1 cellular context compared by ENCODE assay signal in genomic region chr20:49541733-49542513, GRCh38.
TF ChIP-seq lines count a peak whose summit lies in the region.

No MANE protein-coding gene starts in this region.

TF ChIP-seq in K562, 482 proteins besides CTCF, POLR2A, EP300 and RAD21 (continued from another document and continues in another):
- TF ChIP-seq, protein P1, sequence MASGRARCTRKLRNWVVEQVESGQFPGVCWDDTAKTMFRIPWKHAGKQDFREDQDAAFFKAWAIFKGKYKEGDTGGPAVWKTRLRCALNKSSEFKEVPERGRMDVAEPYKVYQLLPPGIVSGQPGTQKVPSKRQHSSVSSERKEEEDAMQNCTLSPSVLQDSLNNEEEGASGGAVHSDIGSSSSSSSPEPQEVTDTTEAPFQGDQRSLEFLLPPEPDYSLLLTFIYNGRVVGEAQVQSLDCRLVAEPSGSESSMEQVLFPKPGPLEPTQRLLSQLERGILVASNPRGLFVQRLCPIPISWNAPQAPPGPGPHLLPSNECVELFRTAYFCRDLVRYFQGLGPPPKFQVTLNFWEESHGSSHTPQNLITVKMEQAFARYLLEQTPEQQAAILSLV (tag; IDR thresholded peaks at IDR 0.05): no peak
- TF ChIP-seq, protein P2, sequence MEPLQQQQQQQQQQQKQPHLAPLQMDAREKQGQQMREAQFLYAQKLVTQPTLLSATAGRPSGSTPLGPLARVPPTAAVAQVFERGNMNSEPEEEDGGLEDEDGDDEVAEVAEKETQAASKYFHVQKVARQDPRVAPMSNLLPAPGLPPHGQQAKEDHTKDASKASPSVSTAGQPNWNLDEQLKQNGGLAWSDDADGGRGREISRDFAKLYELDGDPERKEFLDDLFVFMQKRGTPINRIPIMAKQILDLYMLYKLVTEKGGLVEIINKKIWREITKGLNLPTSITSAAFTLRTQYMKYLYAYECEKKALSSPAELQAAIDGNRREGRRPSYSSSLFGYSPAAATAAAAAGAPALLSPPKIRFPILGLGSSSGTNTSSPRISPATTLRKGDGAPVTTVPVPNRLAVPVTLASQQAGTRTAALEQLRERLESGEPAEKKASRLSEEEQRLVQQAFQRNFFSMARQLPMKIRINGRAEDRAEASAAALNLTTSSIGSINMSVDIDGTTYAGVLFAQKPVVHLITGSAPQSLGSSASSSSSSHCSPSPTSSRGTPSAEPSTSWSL (CRISPR knock-in tag; IDR thresholded peaks at IDR 0.05; ENCODE audit: borderline replicate concordance): no peak
- TF ChIP-seq PURB (CRISPR knock-in tag; IDR thresholded peaks at IDR 0.05; ENCODE audit: low read depth) (no peak), ZNF280B (CRISPR knock-in tag; IDR thresholded peaks at IDR 0.05) (no peak), DNMT1 (IDR thresholded peaks at IDR 0.05) (no peak), GTF2B (IDR thresholded peaks at IDR 0.05; ENCODE audit: extremely low read depth, insufficient read length) (no peak), ZFX (CRISPR knock-in tag; IDR thresholded peaks at IDR 0.05) (no peak), ZKSCAN1 (IDR thresholded peaks at IDR 0.05; ENCODE audit: low read depth, low read length) (no peak), FOXA1 (IDR thresholded peaks at IDR 0.05; ENCODE audit: borderline replicate concordance) (no peak), ETV5 (CRISPR knock-in tag; IDR thresholded peaks at IDR 0.05; ENCODE audit: low read depth) (no peak), SOX6 (IDR thresholded peaks at IDR 0.05) (no peak), DDX20 (tag; IDR thresholded peaks at IDR 0.05; ENCODE audit: low read depth) (no peak), E4F1 (CRISPR knock-in tag; IDR thresholded peaks at IDR 0.05; ENCODE audit: borderline replicate concordance) (no peak), SRSF9 (IDR thresholded peaks at IDR 0.05; ENCODE audit: borderline replicate concordance, low read depth, low read length) (no peak), ZC3H4 (CRISPR knock-in tag; IDR thresholded peaks at IDR 0.05; ENCODE audit: borderline replicate concordance) (no peak), ZNF146 (CRISPR knock-in tag; IDR thresholded peaks at IDR 0.05; ENCODE audit: unreplicated experiment) (no peak), POU5F1 (IDR thresholded peaks at IDR 0.05; ENCODE audit: borderline replicate concordance, low read depth, low read length, partially characterized antibody) (no peak), MCM5 (IDR thresholded peaks at IDR 0.05; ENCODE audit: low read depth) (no peak), HDAC1 (IDR thresholded peaks at IDR 0.05) (0 out of 4 replicates have a peak, but pooled peaks of 1 of the 2 experiments have one; percentile 25), ZNF445 (CRISPR knock-in tag; IDR thresholded peaks at IDR 0.05; ENCODE audit: low read depth) (no peak), ARID1B (IDR thresholded peaks at IDR 0.05) (peak; percentile 83), NCOA6 (IDR thresholded peaks at IDR 0.05) (no peak), ZSCAN32 (CRISPR knock-in tag; IDR thresholded peaks at IDR 0.05) (no peak), E2F6 (IDR thresholded peaks at IDR 0.05; ENCODE audit: borderline replicate concordance in 1 of 2, extremely low read depth in 1 of 2, insufficient read depth in 1 of 2, insufficient read length in 1 of 2, low read depth in 1 of 2, low read length in 1 of 2, poor library complexity in 1 of 2, severe bottlenecking in 1 of 2) (peak in 1 of 2 experiments; percentile 35), ETV6 (IDR thresholded peaks at IDR 0.05; ENCODE audit: borderline replicate concordance in 1 of 2, low read depth in 2 of 2, low read length in 1 of 2) (no peak), ETV6 (CRISPR knock-in tag; IDR thresholded peaks at IDR 0.05; ENCODE audit: borderline replicate concordance) (no peak), ZNF511 (CRISPR knock-in tag; IDR thresholded peaks at IDR 0.05) (no peak)
- TF ChIP-seq, protein P3, sequence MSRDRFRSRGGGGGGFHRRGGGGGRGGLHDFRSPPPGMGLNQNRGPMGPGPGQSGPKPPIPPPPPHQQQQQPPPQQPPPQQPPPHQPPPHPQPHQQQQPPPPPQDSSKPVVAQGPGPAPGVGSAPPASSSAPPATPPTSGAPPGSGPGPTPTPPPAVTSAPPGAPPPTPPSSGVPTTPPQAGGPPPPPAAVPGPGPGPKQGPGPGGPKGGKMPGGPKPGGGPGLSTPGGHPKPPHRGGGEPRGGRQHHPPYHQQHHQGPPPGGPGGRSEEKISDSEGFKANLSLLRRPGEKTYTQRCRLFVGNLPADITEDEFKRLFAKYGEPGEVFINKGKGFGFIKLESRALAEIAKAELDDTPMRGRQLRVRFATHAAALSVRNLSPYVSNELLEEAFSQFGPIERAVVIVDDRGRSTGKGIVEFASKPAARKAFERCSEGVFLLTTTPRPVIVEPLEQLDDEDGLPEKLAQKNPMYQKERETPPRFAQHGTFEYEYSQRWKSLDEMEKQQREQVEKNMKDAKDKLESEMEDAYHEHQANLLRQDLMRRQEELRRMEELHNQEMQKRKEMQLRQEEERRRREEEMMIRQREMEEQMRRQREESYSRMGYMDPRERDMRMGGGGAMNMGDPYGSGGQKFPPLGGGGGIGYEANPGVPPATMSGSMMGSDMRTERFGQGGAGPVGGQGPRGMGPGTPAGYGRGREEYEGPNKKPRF (IDR thresholded peaks at IDR 0.05; ENCODE audit: low read depth, low read length): no peak
- TF ChIP-seq, protein P4, sequence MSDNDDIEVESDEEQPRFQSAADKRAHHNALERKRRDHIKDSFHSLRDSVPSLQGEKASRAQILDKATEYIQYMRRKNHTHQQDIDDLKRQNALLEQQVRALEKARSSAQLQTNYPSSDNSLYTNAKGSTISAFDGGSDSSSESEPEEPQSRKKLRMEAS (CRISPR knock-in tag; IDR thresholded peaks at IDR 0.05): no peak
- TF ChIP-seq, protein P5, sequence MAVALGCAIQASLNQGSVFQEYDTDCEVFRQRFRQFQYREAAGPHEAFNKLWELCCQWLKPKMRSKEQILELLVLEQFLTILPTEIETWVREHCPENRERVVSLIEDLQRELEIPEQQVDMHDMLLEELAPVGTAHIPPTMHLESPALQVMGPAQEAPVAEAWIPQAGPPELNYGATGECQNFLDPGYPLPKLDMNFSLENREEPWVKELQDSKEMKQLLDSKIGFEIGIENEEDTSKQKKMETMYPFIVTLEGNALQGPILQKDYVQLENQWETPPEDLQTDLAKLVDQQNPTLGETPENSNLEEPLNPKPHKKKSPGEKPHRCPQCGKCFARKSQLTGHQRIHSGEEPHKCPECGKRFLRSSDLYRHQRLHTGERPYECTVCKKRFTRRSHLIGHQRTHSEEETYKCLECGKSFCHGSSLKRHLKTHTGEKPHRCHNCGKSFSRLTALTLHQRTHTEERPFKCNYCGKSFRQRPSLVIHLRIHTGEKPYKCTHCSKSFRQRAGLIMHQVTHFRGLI (CRISPR knock-in tag; IDR thresholded peaks at IDR 0.05): no peak
- TF ChIP-seq, protein P6, sequence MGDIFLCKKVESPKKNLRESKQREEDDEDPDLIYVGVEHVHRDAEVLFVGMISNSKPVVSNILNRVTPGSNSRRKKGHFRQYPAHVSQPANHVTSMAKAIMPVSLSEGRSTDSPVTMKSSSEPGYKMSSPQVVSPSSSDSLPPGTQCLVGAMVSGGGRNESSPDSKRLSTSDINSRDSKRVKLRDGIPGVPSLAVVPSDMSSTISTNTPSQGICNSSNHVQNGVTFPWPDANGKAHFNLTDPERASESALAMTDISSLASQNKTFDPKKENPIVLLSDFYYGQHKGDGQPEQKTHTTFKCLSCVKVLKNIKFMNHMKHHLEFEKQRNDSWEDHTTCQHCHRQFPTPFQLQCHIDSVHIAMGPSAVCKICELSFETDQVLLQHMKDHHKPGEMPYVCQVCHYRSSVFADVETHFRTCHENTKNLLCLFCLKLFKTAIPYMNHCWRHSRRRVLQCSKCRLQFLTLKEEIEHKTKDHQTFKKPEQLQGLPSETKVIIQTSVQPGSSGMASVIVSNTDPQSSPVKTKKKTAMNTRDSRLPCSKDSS (IDR thresholded peaks at IDR 0.05; ENCODE audit: low read depth, partially characterized antibody): no peak
- TF ChIP-seq, protein P7, sequence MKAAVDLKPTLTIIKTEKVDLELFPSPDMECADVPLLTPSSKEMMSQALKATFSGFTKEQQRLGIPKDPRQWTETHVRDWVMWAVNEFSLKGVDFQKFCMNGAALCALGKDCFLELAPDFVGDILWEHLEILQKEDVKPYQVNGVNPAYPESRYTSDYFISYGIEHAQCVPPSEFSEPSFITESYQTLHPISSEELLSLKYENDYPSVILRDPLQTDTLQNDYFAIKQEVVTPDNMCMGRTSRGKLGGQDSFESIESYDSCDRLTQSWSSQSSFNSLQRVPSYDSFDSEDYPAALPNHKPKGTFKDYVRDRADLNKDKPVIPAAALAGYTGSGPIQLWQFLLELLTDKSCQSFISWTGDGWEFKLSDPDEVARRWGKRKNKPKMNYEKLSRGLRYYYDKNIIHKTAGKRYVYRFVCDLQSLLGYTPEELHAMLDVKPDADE (conservative IDR thresholded peaks at IDR 0.05; ENCODE audit: control insufficient read depth, low read depth, low read length): no peak
